ENCODE assay signal across 1 cellular context in genomic region chr17:39277110-39277509, GRCh38.
TF ChIP-seq lines count a peak whose summit lies in the region.

No MANE protein-coding gene starts in this region.

TF ChIP-seq in WTC11, 78 proteins besides CTCF, POLR2A, EP300 and RAD21 (continued from another document):
- TF ChIP-seq HMGA2 (CRISPR knock-in tag; IDR thresholded peaks at IDR 0.05): no peak
- TF ChIP-seq IRF1 (CRISPR knock-in tag; IDR thresholded peaks at IDR 0.05): no peak
- no peak for TF ChIP-seq ZNF532 (CRISPR knock-in tag; IDR thresholded peaks at IDR 0.05; ENCODE audit: borderline replicate concordance)
- no peak for TF ChIP-seq ZNF416 (CRISPR knock-in tag; IDR thresholded peaks at IDR 0.05)
- no peak for TF ChIP-seq ZNF317 (CRISPR knock-in tag; IDR thresholded peaks at IDR 0.05; ENCODE audit: borderline replicate concordance, low read depth)
- TF ChIP-seq, protein P1, sequence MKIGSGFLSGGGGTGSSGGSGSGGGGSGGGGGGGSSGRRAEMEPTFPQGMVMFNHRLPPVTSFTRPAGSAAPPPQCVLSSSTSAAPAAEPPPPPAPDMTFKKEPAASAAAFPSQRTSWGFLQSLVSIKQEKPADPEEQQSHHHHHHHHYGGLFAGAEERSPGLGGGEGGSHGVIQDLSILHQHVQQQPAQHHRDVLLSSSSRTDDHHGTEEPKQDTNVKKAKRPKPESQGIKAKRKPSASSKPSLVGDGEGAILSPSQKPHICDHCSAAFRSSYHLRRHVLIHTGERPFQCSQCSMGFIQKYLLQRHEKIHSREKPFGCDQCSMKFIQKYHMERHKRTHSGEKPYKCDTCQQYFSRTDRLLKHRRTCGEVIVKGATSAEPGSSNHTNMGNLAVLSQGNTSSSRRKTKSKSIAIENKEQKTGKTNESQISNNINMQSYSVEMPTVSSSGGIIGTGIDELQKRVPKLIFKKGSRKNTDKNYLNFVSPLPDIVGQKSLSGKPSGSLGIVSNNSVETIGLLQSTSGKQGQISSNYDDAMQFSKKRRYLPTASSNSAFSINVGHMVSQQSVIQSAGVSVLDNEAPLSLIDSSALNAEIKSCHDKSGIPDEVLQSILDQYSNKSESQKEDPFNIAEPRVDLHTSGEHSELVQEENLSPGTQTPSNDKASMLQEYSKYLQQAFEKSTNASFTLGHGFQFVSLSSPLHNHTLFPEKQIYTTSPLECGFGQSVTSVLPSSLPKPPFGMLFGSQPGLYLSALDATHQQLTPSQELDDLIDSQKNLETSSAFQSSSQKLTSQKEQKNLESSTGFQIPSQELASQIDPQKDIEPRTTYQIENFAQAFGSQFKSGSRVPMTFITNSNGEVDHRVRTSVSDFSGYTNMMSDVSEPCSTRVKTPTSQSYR (CRISPR knock-in tag; IDR thresholded peaks at IDR 0.05): no peak
- no peak for TF ChIP-seq AR (CRISPR knock-in tag; IDR thresholded peaks at IDR 0.05)
- no peak for TF ChIP-seq MXD4 (CRISPR knock-in tag; IDR thresholded peaks at IDR 0.05; ENCODE audit: borderline replicate concordance)
- no peak for TF ChIP-seq ESRRA (CRISPR knock-in tag; IDR thresholded peaks at IDR 0.05; ENCODE audit: borderline replicate concordance)
- no peak for TF ChIP-seq TEAD1 (CRISPR knock-in tag; IDR thresholded peaks at IDR 0.05)
TF ChIP-seq in WTC11: peak in this region for 0.
